9 cellular contexts compared by ENCODE assay signal in the genomic region with DNA sequence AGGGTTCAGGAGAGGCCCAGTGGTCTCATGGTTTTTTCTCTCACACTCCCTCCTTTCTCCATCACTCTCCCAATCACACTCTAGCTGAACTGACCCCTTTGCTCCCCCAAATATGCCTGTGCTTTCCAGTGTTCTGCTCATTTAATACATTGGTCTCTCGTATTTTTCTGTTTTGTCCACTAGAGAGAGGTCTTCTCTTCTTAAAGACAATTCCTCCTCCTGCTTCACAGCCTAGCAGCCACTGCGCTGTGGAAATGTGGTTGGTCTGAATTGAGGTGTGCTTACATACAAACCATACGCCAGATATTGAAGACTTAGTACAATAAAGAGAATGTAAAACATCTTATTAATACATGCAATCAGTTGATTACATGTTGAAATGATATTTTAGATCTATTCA.
DNase-seq lines count a peak whose midpoint lies in the region; ATAC-seq, FAIRE-seq and TF ChIP-seq lines count a peak whose summit lies in the region.
"Had no signal": no experiment of that assay in that cellular context is flagged by ENCODE, and none has a peak within 500 bp of the region (broad histone marks: within the 10 kb centered on the region; RNA-seq: fewer than 3 reads in every experiment).

No MANE protein-coding gene starts in this region.

- H2AFZ ChIP-seq in astrocyte (ENCODE audit: low read depth, low read length), result no peak overlapping the region

- H3K4me3 ChIP-seq in astrocyte (ENCODE audit: insufficient read depth, low read depth, low read length) (no peak overlapping the region), mesendoderm (ENCODE audit: low read length) (no peak overlapping the region), esophagus squamous epithelium (no peak overlapping the region)
- H3K4me3 ChIP-seq: skin epidermis had no signal

- H3K4me3 Mint-ChIP-seq in astrocyte (ENCODE audit: unreplicated experiment), result no peak overlapping the region

- H3K23ac ChIP-seq in mesendoderm (ENCODE audit: low read length), result no peak overlapping the region

- H4K20me1 ChIP-seq in astrocyte (ENCODE audit: insufficient read depth, low read length), result no peaks in the 10 kb centered on the region

- H3K4me1 Mint-ChIP-seq in astrocyte (ENCODE audit: low read depth, unreplicated experiment), result peaks cover 18% of the 10 kb centered on the region

- H3K27ac Mint-ChIP-seq in astrocyte (ENCODE audit: unreplicated experiment), result peak overlapping the region; percentile 12

- H3K9me3 ChIP-seq in astrocyte (ENCODE audit: insufficient read depth, low read depth, low read length) (no peaks in the 10 kb centered on the region), esophagus squamous epithelium (no peaks in the 10 kb centered on the region)

- no peak overlapping the region for H2BK5ac ChIP-seq in mesendoderm (ENCODE audit: low read length)

- H3K9ac ChIP-seq in astrocyte (ENCODE audit: low read length) (no peak overlapping the region), mesendoderm (ENCODE audit: low read length) (no peak overlapping the region)

- H3K36me3 ChIP-seq in astrocyte (ENCODE audit: insufficient read depth, low read length), result no peaks in the 10 kb centered on the region
- H3K36me3 ChIP-seq in mesendoderm (ENCODE audit: control insufficient read depth, insufficient read depth, low read length), result no peaks in the 10 kb centered on the region
- H3K36me3 ChIP-seq in esophagus squamous epithelium, result no peaks in the 10 kb centered on the region

- H3K4me2 ChIP-seq in astrocyte (ENCODE audit: low read length) (no peak overlapping the region), mesendoderm (ENCODE audit: low read length) (no peak overlapping the region)

- no CpG with 5 or more reads among the region's 3 CpGs for WGBS in mesendoderm (ENCODE audit: extremely low coverage, insufficient coverage, low lambda C conversion rate)
- 58 to 73% methylated on average over 3 of the region's 3 CpGs for WGBS in esophagus squamous epithelium, 2 donors

- no peak overlapping the region for H2BK15ac ChIP-seq in mesendoderm (replicated peaks; ENCODE audit: low read depth)

- no peak overlapping the region for H3K56ac ChIP-seq in mesendoderm (ENCODE audit: low read length)

- in situ Hi-C loops in KBM-7 (cut with MboI; ENCODE audit: low pct_unique_long_range_greater_than_20kb, low sequenced_read_pairs), result loop anchor here (10.0 kb wide), 1 partner anchor 287 kb away; a partner anchor contains a TSS

- H4K5ac ChIP-seq in mesendoderm (ENCODE audit: low read length), result no peak overlapping the region

- H3K4ac ChIP-seq in mesendoderm (ENCODE audit: low read depth, low read length), result no peak overlapping the region

- no peaks in the 10 kb centered on the region for H3K79me1 ChIP-seq in mesendoderm (ENCODE audit: low read length)

- H3K27me3 ChIP-seq in astrocyte (ENCODE audit: insufficient read depth, low read length), result no peaks in the 10 kb centered on the region
- H3K27me3 ChIP-seq in mesendoderm (ENCODE audit: insufficient read depth, low read length, poor library complexity), result no peaks in the 10 kb centered on the region
- peaks cover 0 to 54% (median 0%) of the 10 kb centered on the region in 4 donors for H3K27me3 ChIP-seq in esophagus squamous epithelium

- intact Hi-C loops in esophagus squamous epithelium (cut with DNase I), result no loop called here

- H4K8ac ChIP-seq in mesendoderm (ENCODE audit: low read depth, low read length), result no peak overlapping the region

- no peaks in the 10 kb centered on the region for H3K79me2 ChIP-seq in astrocyte (ENCODE audit: insufficient read depth, low read length)
- no peaks in the 10 kb centered on the region for H3K79me2 ChIP-seq in mesendoderm (ENCODE audit: control insufficient read depth, insufficient read depth, low read length)

- no peaks in the 10 kb centered on the region for H3K36me3 Mint-ChIP-seq in astrocyte (ENCODE audit: low read depth, unreplicated experiment)

- ATAC-seq in GM19023 (IDR thresholded peaks at IDR 0.05; ENCODE audit: unreplicated experiment), result no peak

- DNase-seq in EH (ENCODE audit: low read depth) (peak; percentile 45), KBM-7 (peak; percentile 56), astrocyte (ENCODE audit: low read depth) (peak; percentile 11), mesendoderm (peak; percentile 44), esophagus squamous epithelium (lab: John Stamatoyannopoulos, UW) (no peak), D721Med (ENCODE audit: insufficient read length, low spot score) (no peak)
- no peak for DNase-seq in stimulated activated CD4-positive, alpha-beta T cell treated with anti-CD3 and anti-CD28 coated beads, Interleukin-12 subunit alpha, Interleukin-12 subunit beta, amount 100 ng/mL, for 4 hours

- no peak overlapping the region for H2BK120ac ChIP-seq in mesendoderm (ENCODE audit: low read depth, low read length)

- TF ChIP-seq CTCF in astrocyte (IDR thresholded peaks at IDR 0.05; ENCODE audit: insufficient read depth, low read depth, low read length) (peak; percentile 17), esophagus squamous epithelium (IDR thresholded peaks at IDR 0.05) (peak in 3 of 6 experiments; percentile 5 to 22 (median 12)), D721Med (IDR thresholded peaks at IDR 0.05; ENCODE audit: insufficient read depth, missing control alignments) (no peak)

- H3K18ac ChIP-seq in mesendoderm (ENCODE audit: low read length), result no peak overlapping the region

- H3K9me3 Mint-ChIP-seq in astrocyte (ENCODE audit: unreplicated experiment), result no peaks in the 10 kb centered on the region

- H3K27ac ChIP-seq in astrocyte (ENCODE audit: low read depth, low read length) (no peak overlapping the region), mesendoderm (ENCODE audit: low read depth, low read length) (no peak overlapping the region), esophagus squamous epithelium (no peak overlapping the region)

- peaks cover 3% of the 10 kb centered on the region for H3K27me3 Mint-ChIP-seq in astrocyte (ENCODE audit: low read depth, unreplicated experiment)

- peaks cover 4% of the 10 kb centered on the region for H3K4me1 ChIP-seq in astrocyte (ENCODE audit: insufficient read depth, low read length)
- no peaks in the 10 kb centered on the region for H3K4me1 ChIP-seq in mesendoderm (ENCODE audit: control insufficient read depth, low read depth, low read length)
- peaks cover 8 to 39% (median 9%) of the 10 kb centered on the region in 3 donors for H3K4me1 ChIP-seq in esophagus squamous epithelium

- no peak overlapping the region for H2AK5ac ChIP-seq in mesendoderm (ENCODE audit: low read length)

- TF ChIP-seq POLR2A in esophagus squamous epithelium (IDR thresholded peaks at IDR 0.05), result no peak

- no peak for FAIRE-seq in astrocyte (lab: Jason Lieb, UNC)
- FAIRE-seq in D721Med (lab: Jason Lieb, UNC), result no peak

Comparison
In these comparisons a context has a peak if more than half of its experiments do, and no peak if none do; other contexts are left out.
1. DNase-seq: peak in EH (single experiment), KBM-7 (single experiment), astrocyte (single experiment) and mesendoderm (single experiment); none in stimulated activated CD4-positive, alpha-beta T cell treated with anti-CD3 and anti-CD28 coated beads, Interleukin-12 subunit alpha, Interleukin-12 subunit beta, amount 100 ng/mL, for 4 hours (single experiment), esophagus squamous epithelium (single experiment) and D721Med (single experiment).